In the genomic region with DNA sequence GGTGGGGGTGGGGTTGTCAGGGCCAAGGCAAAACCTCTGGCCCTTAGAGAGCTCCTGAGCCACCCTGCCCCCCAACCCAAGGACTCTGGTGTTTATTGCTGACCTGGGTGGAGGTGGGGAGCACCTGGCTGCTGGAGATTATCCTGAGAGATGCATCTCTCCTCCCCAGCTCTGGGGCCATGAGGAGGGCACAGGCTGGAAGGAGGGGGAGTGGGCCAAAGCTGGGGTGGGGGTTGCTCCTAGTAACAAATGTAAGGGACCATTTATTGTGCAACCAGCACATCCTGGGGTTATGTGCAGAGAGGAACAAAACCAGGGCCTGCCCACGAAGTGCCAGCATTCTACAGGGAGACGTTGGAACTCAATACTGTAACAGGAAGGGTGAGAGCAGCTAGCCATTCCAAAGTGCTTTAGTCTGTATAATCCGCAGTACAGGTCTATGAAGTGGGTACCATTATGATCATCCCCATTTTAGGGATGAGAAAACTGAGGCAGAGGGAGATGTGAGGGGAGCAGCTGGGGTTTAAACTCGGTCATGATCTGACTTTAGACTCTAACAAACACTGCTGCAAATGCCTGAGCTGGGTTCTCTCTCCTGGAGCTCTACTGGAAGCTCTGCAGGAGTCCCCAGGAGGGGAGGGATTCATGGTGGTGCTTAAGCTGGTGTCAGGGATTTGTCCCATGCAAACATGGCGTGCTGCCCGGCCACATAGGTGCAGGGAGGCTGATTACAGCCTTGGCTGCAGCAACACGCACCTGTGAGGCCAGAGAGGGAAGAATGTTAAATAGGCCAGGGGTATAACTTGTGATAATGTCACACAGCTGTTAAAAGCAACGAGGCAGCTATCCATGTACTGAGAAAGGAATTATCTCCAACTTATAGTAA, we compare ENCODE assay signal across 13 cellular contexts. TPM values are rescaled to one million over a fixed set of nuclear protein-coding genes. Genes with fewer than 3 reads are reported as not detected.
DNase-seq lines count a peak whose midpoint lies in the region; ATAC-seq and TF ChIP-seq lines count a peak whose summit lies in the region.
"Had no signal": no experiment of that assay in that cellular context is flagged by ENCODE, and none has a peak within 500 bp of the region (broad histone marks: within the 10 kb centered on the region; RNA-seq: fewer than 3 reads in every experiment).

No MANE protein-coding gene starts in this region.

- peak overlapping the region; percentile 86 to 97 (median 88) for H3K27ac ChIP-seq in BLaER1 treated with 17β-estradiol and CSF1 and Interleukin-3, amounts not matched to agents 10 nM and 100 nM
- H3K27ac ChIP-seq in HL-60 (replicated peaks) (peak overlapping the region; percentile 44; the same call in 1 of the 2 replicates), WERI-Rb-1 (peak overlapping the region; percentile 54)

- peaks cover 55 to 85% (median 67%) of the 10 kb centered on the region in 10 experiments for H3K4me1 ChIP-seq in BLaER1 treated with 17β-estradiol and CSF1 and Interleukin-3, amounts not matched to agents 10 nM and 100 nM

- CTCF ChIA-PET in activated CD4-positive, alpha-beta T cell treated with anti-CD3 and anti-CD28 coated beads for 36 hours (lab: Charles Lee): interaction anchor here (0.5 to 2.2 kb wide), 15 partner anchors 9 to 108 kb away, joined by 3 to 11 read pairs (median 4); a partner anchor contains a TSS

- no peaks in the 10 kb centered on the region for H3K36me3 Mint-ChIP-seq in naive thymus-derived CD8-positive, alpha-beta T cell
- H3K36me3 Mint-ChIP-seq in chondrocyte (ENCODE audit: low read depth): no peaks in the 10 kb centered on the region
- H3K36me3 Mint-ChIP-seq in activated CD4-positive, alpha-beta T cell treated with anti-CD3 and anti-CD28 coated beads for 36 hours (ENCODE audit: low read depth): no peaks in the 10 kb centered on the region

- peak overlapping the region; percentile 80 to 100 (median 98) for H3K4me2 ChIP-seq in BLaER1 treated with 17β-estradiol and CSF1 and Interleukin-3, amounts not matched to agents 10 nM and 100 nM

- H3K36me3 ChIP-seq in BLaER1 treated with 17β-estradiol and CSF1 and Interleukin-3, amounts not matched to agents 10 nM and 100 nM: peaks cover 0 to 15% (median 5%) of the 10 kb centered on the region in 11 experiments; a peak in 6 of 22 replicates
- no peaks in the 10 kb centered on the region for H3K36me3 ChIP-seq in WERI-Rb-1

- peak overlapping the region; percentile 13 to 100 (median 84) for H3K27ac Mint-ChIP-seq in naive thymus-derived CD8-positive, alpha-beta T cell
- H3K27ac Mint-ChIP-seq in chondrocyte (ENCODE audit: unreplicated experiment): no peak overlapping the region
- no peak overlapping the region for H3K27ac Mint-ChIP-seq in activated CD4-positive, alpha-beta T cell treated with anti-CD3 and anti-CD28 coated beads for 36 hours

- DNase-seq in HL-60 (ENCODE audit: low read depth in 1 of 2, low spot score in 1 of 2) (peak in 1 of 2 experiments; percentile 48), WERI-Rb-1 (peak; percentile 56), chondrocyte (ENCODE audit: low spot score) (no peak), 8988T (no peak)
- DNase-seq in naive thymus-derived CD8-positive, alpha-beta T cell: no peak
- DNase-seq in activated CD4-positive, alpha-beta T cell treated with anti-CD3 and anti-CD28 coated beads for 36 hours: no peak
- DNase-seq: NCI-H2029; stimulated activated naive CD8-positive, alpha-beta T cell treated with anti-CD3 and anti-CD28 coated beads, Interleukin-15, amount 100 ng/mL, for 72 hours had no signal

- peaks cover 16 to 65% (median 50%) of the 10 kb centered on the region in 4 donors for H3K4me1 Mint-ChIP-seq in naive thymus-derived CD8-positive, alpha-beta T cell
- peaks cover 34% of the 10 kb centered on the region for H3K4me1 Mint-ChIP-seq in chondrocyte (ENCODE audit: low read depth)
- H3K4me1 Mint-ChIP-seq in activated CD4-positive, alpha-beta T cell treated with anti-CD3 and anti-CD28 coated beads for 36 hours: peaks cover 30% of the 10 kb centered on the region

- ATAC-seq in naive thymus-derived CD8-positive, alpha-beta T cell: no peak
- no peak for ATAC-seq in activated CD4-positive, alpha-beta T cell treated with anti-CD3 and anti-CD28 coated beads for 36 hours
- ATAC-seq in HG03520 (IDR thresholded peaks at IDR 0.05; ENCODE audit: unreplicated experiment): no peak
- ATAC-seq: stimulated activated naive CD8-positive, alpha-beta T cell treated with anti-CD3 and anti-CD28 coated beads, Interleukin-15, amount 100 ng/mL, for 72 hours had no signal

- peak overlapping the region; percentile 84 to 95 (median 90) for H3K9ac ChIP-seq in BLaER1 treated with 17β-estradiol and CSF1 and Interleukin-3, amounts not matched to agents 10 nM and 100 nM

- H3K4me3 Mint-ChIP-seq in naive thymus-derived CD8-positive, alpha-beta T cell: peak overlapping the region in 4 of 10 donors; percentile 58 to 87 (median 82)
- H3K4me3 Mint-ChIP-seq in chondrocyte (ENCODE audit: unreplicated experiment): no peak overlapping the region
- no peak overlapping the region for H3K4me3 Mint-ChIP-seq in activated CD4-positive, alpha-beta T cell treated with anti-CD3 and anti-CD28 coated beads for 36 hours

- H3K27me3 Mint-ChIP-seq in naive thymus-derived CD8-positive, alpha-beta T cell: no peaks in the 10 kb centered on the region
- peaks cover under 1% of the 10 kb centered on the region for H3K27me3 Mint-ChIP-seq in chondrocyte (ENCODE audit: low read depth)
- H3K27me3 Mint-ChIP-seq in activated CD4-positive, alpha-beta T cell treated with anti-CD3 and anti-CD28 coated beads for 36 hours: no peaks in the 10 kb centered on the region
- H3K27me3 Mint-ChIP-seq: stimulated activated naive CD8-positive, alpha-beta T cell treated with anti-CD3 and anti-CD28 coated beads, Interleukin-15, amount 100 ng/mL, for 72 hours had no signal

- no peaks in the 10 kb centered on the region for H3K27me3 ChIP-seq in BLaER1 treated with 17β-estradiol and CSF1 and Interleukin-3, amounts not matched to agents 10 nM and 100 nM
- peaks cover 3% of the 10 kb centered on the region for H3K27me3 ChIP-seq in HL-60 (ENCODE audit: insufficient read depth, poor library complexity, severe bottlenecking)
- H3K27me3 ChIP-seq in WERI-Rb-1 (ENCODE audit: insufficient read depth, low read depth, severe bottlenecking): no peaks in the 10 kb centered on the region

- TF ChIP-seq CTCF in HL-60 (IDR thresholded peaks at IDR 0.05; ENCODE audit: insufficient read depth, low read length): no peak
- no peak for TF ChIP-seq CTCF in WERI-Rb-1 (IDR thresholded peaks at IDR 0.05; ENCODE audit: low read depth, low read length)
- no peak for TF ChIP-seq CTCF in chondrocyte (IDR thresholded peaks at IDR 0.05)

- H3K9me3 ChIP-seq in BLaER1 treated with 17β-estradiol and CSF1 and Interleukin-3, amounts not matched to agents 10 nM and 100 nM (replicated peaks in 1 of 11): no peaks in the 10 kb centered on the region
- H3K9me3 ChIP-seq in WERI-Rb-1 (ENCODE audit: severe bottlenecking): no peaks in the 10 kb centered on the region

- POLR2A ChIA-PET in naive thymus-derived CD8-positive, alpha-beta T cell (lab: Charles Lee): interaction anchor here (0.6 to 3.8 kb wide), 18 partner anchors 9 to 866 kb away, joined by 3 to 19 read pairs (median 5); a partner anchor contains a TSS
- POLR2A ChIA-PET in activated CD4-positive, alpha-beta T cell treated with anti-CD3 and anti-CD28 coated beads for 36 hours (lab: Charles Lee): interaction anchor here (0.6 to 1.1 kb wide), 2 partner anchors 13 to 40 kb away, joined by 3 read pairs; no protein-coding TSS in a partner anchor

- peaks cover 0 to 32% (median 29%) of the 10 kb centered on the region in 11 experiments; a peak in 18 of 22 replicates for H4K20me1 ChIP-seq in BLaER1 treated with 17β-estradiol and CSF1 and Interleukin-3, amounts not matched to agents 10 nM and 100 nM

- H3K4me3 ChIP-seq in BLaER1 treated with 17β-estradiol and CSF1 and Interleukin-3, amounts not matched to agents 10 nM and 100 nM: peak overlapping the region in 5 of 10 experiments; percentile 88 to 99 (median 93); a peak in 8 of 20 replicates
- no peak overlapping the region for H3K4me3 ChIP-seq in HL-60 (replicated peaks; ENCODE audit: insufficient read depth, low read length)
- H3K4me3 ChIP-seq in WERI-Rb-1 (ENCODE audit: low read depth, low read length): no peak overlapping the region

- intact Hi-C loops in activated CD4-positive, alpha-beta T cell treated with anti-CD3 and anti-CD28 coated beads for 36 hours (cut with DNase I, micrococcal nuclease): loop anchor here in 1 of 2 experiments (10.0 kb wide), 1 partner anchor 398 kb away; a partner anchor contains a TSS

- no peaks in the 10 kb centered on the region for H3K9me3 Mint-ChIP-seq in naive thymus-derived CD8-positive, alpha-beta T cell
- H3K9me3 Mint-ChIP-seq in chondrocyte (ENCODE audit: low read depth): no peaks in the 10 kb centered on the region
- H3K9me3 Mint-ChIP-seq in activated CD4-positive, alpha-beta T cell treated with anti-CD3 and anti-CD28 coated beads for 36 hours (ENCODE audit: low read depth): no peaks in the 10 kb centered on the region
- H3K9me3 Mint-ChIP-seq: stimulated activated naive CD8-positive, alpha-beta T cell treated with anti-CD3 and anti-CD28 coated beads, Interleukin-15, amount 100 ng/mL, for 72 hours had no signal

RNA-seq across cellular contexts. Expression of a gene that starts 1.3 kb away (rescaled TPM):
- total RNA-seq in naive thymus-derived CD8-positive, alpha-beta T cell: 10 to 100 TPM; 59.4 to 62.4 TPM
- polyA plus RNA-seq in naive thymus-derived CD8-positive, alpha-beta T cell: 10 to 100 TPM in 1 of 3 donors, 1 to 10 TPM in 2; 4.8 to 10.2 (median 6.2) TPM
- 4.7 to 5.4 TPM (median 4.9 TPM) in 3 replicates for total RNA-seq in chondrocyte
- 10 to 100 TPM; 23.9 to 28.4 TPM for total RNA-seq in activated CD4-positive, alpha-beta T cell treated with anti-CD3 and anti-CD28 coated beads for 36 hours
- polyA plus RNA-seq: neural cell had no signal

RNA-seq across cellular contexts. Expression of a gene that starts 34.9 kb away (rescaled TPM):
- total RNA-seq in naive thymus-derived CD8-positive, alpha-beta T cell: 1 to 10 TPM in 1 of 2 experiments, under 1 TPM in 1; 0.52 to 2.1 TPM
- polyA plus RNA-seq in naive thymus-derived CD8-positive, alpha-beta T cell: 1 to 10 TPM in 1 of 3 donors, under 1 TPM in 2; 0.40 to 1.0 (median 0.53) TPM
- total RNA-seq in chondrocyte: 0.48 to 5.4 TPM (median 4.6 TPM) in 3 replicates
- total RNA-seq in activated CD4-positive, alpha-beta T cell treated with anti-CD3 and anti-CD28 coated beads for 36 hours: not detected
- total RNA-seq: HT-29 had no signal

RNA-seq across cellular contexts. Expression of a gene that starts 35.2 kb away (rescaled TPM):
- not detected for total RNA-seq in naive thymus-derived CD8-positive, alpha-beta T cell
- not detected for polyA plus RNA-seq in naive thymus-derived CD8-positive, alpha-beta T cell
- total RNA-seq in chondrocyte: not detected in 3 replicates
- total RNA-seq in activated CD4-positive, alpha-beta T cell treated with anti-CD3 and anti-CD28 coated beads for 36 hours: under 1 TPM in 1 of 2 experiments, not detected in 1; 0.16 TPM
- total RNA-seq: endothelial cell of umbilical vein, HT-29 had no signal
- polyA plus RNA-seq: endothelial cell of umbilical vein, neural cell had no signal

RNA-seq across cellular contexts. Expression of a gene that starts 37.3 kb away (rescaled TPM):
- 1 to 10 TPM; 4.0 to 5.3 TPM for total RNA-seq in naive thymus-derived CD8-positive, alpha-beta T cell
- polyA plus RNA-seq in naive thymus-derived CD8-positive, alpha-beta T cell: 10 to 100 TPM in 1 of 3 donors, 1 to 10 TPM in 2; 5.0 to 11.4 (median 7.1) TPM
- total RNA-seq in chondrocyte: 0.55 to 1.0 TPM (median 0.92 TPM) in 3 replicates
- total RNA-seq in activated CD4-positive, alpha-beta T cell treated with anti-CD3 and anti-CD28 coated beads for 36 hours: not detected
- total RNA-seq: endothelial cell of umbilical vein, HT-29 had no signal
- polyA plus RNA-seq: endothelial cell of umbilical vein had no signal

RNA-seq across cellular contexts. Expression of a gene that starts 49.6 kb away (rescaled TPM):
- total RNA-seq in naive thymus-derived CD8-positive, alpha-beta T cell: 10 to 100 TPM; 49.7 to 50.4 TPM
- polyA plus RNA-seq in naive thymus-derived CD8-positive, alpha-beta T cell: 10 to 100 TPM in 2 of 3 donors, 1 to 10 TPM in 1; 8.8 to 14.4 (median 10.6) TPM
- total RNA-seq in chondrocyte: 20.0 to 22.1 TPM (median 22.0 TPM) in 3 replicates
- 10 to 100 TPM; 28.1 to 30.7 TPM for total RNA-seq in activated CD4-positive, alpha-beta T cell treated with anti-CD3 and anti-CD28 coated beads for 36 hours

Comparison
In these comparisons a context has a peak if more than half of its experiments do, and no peak if none do; other contexts are left out.
1. H3K27ac Mint-ChIP-seq: peak in naive thymus-derived CD8-positive, alpha-beta T cell (10 of 10); none in chondrocyte (single experiment) and activated CD4-positive, alpha-beta T cell treated with anti-CD3 and anti-CD28 coated beads for 36 hours (single experiment).
2. Peak in every context shown above with its lines, with median percentiles within 50 percentile points of each other: H3K27ac ChIP-seq.